ENCODE assay signal across 1 cellular context in the genomic region with DNA sequence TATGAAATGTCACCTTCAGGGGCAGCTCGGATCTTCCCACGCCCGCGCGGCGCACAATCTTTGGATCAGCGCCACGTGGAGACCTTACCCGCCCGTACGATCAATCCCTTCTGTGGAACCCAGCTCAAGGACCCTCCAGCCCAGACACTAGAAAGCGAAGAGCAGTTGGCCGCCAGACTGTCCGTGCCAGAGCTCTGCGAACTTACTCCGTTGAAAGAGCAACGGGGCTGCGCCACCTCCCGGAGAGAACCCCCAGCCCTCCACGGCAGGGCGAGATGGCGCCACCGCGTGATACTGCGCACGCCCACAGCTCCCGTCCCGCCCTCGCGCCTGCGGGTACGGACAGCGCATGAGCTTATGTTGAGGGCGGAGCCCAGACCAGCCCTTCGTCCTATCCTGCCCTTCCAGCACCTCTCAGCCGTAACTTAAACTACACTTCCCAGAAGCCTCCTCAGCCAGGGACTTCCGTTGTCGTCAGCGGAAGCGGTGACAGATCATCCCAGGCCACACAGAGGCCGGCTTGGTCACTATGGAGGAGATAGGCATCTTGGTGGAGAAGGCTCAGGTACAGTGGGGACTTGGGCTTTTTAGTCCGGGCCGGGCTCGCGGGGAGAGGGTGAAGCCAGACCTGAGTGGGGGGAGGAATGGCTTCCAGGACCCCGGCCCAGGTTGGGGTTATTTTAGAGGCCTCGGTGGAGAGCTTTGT.
TF ChIP-seq lines count a peak whose summit lies in the region.

A gene (plus strand): TSS at position 492 of the 706 bp plus-strand sequence. CDS start 38 bp downstream, at position 530.

TF ChIP-seq in K562, 482 proteins besides CTCF, POLR2A, EP300 and RAD21 (continued from another document):
- TF ChIP-seq SRF (CRISPR knock-in tag; IDR thresholded peaks at IDR 0.05) (peak in 1 of 2 experiments; percentile 80; a peak in 2 of 4 replicates), ARID2 (IDR thresholded peaks at IDR 0.05) (no peak), ZNF57 (CRISPR knock-in tag; IDR thresholded peaks at IDR 0.05) (no peak), FOXA3 (CRISPR knock-in tag; conservative IDR thresholded peaks at IDR 0.05 in 1 of 2, IDR thresholded peaks at IDR 0.05 in 1 of 2) (no peak), ZNF586 (CRISPR knock-in tag; conservative IDR thresholded peaks at IDR 0.05) (no peak), HDAC6 (IDR thresholded peaks at IDR 0.05; ENCODE audit: low read depth, low read length) (no peak), ZNF695 (CRISPR knock-in tag; IDR thresholded peaks at IDR 0.05) (no peak; the same call in 1 of the 2 replicates), MEF2D (tag; conservative IDR thresholded peaks at IDR 0.05; ENCODE audit: low read depth) (no peak; the same call in 1 of the 2 replicates), MECOM (CRISPR knock-in tag; IDR thresholded peaks at IDR 0.05) (no peak), NELFE (IDR thresholded peaks at IDR 0.05; ENCODE audit: insufficient read depth, insufficient read length) (no peak), KHSRP (IDR thresholded peaks at IDR 0.05) (no peak), JUND (IDR thresholded peaks at IDR 0.05; ENCODE audit: borderline replicate concordance, low read depth, low read length) (peak; percentile 87; the same call in 1 of the 2 replicates), JUND (tag; IDR thresholded peaks at IDR 0.05; ENCODE audit: borderline replicate concordance, low read depth, low read length) (peak; percentile 64; the same call in 1 of the 3 replicates)
